ENCODE assay signal across 11 cellular contexts in the genomic region with DNA sequence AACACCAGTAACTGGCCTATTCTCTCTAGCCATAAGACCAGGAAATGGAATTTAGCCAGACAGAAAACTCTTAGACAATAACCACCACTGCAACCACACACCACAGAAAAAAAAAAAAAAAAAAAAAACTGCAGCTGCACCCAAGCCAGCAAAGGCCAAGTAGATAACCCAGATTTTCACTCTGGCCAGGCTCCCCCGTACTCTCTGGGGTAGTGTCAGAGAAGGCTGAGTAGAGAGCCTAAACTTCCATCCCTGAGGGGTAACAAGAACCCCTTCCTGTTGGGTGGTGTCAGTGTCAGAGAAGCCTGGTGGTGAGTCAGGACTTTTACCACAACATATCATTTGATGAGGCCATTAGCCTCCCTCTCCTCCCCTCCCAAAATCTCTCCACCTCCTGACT. TPM values are rescaled to one million over a fixed set of nuclear protein-coding genes. Genes with fewer than 3 reads are reported as not detected.
DNase-seq lines count a peak whose midpoint lies in the region; ATAC-seq and TF ChIP-seq lines count a peak whose summit lies in the region.
"Had no signal": no experiment of that assay in that cellular context is flagged by ENCODE, and none has a peak within 500 bp of the region (broad histone marks: within the 10 kb centered on the region; RNA-seq: fewer than 3 reads in every experiment).

No MANE protein-coding gene starts in this region.

- no peak for TF ChIP-seq CTCF in H9 (conservative IDR thresholded peaks at IDR 0.05)

- no peak overlapping the region for H4K91ac ChIP-seq in H9 (ENCODE audit: insufficient read length, low read depth, low read length)

- peak overlapping the region; percentile 13 to 15 for H3K4me3 Mint-ChIP-seq in effector memory CD8-positive, alpha-beta T cell
- no peak overlapping the region for H3K4me3 Mint-ChIP-seq in H9

- H3K9me3 ChIP-seq in H9 (ENCODE audit: control insufficient read depth, low read depth, low read length), result peaks cover 40% of the 10 kb centered on the region
- H3K9me3 ChIP-seq: gastroesophageal sphincter had no signal

- no peak overlapping the region for H2AFZ ChIP-seq in H9 (ENCODE audit: low read length)

- H3K4me2 ChIP-seq in H9 (ENCODE audit: insufficient read depth, insufficient read length, low read length), result no peak overlapping the region

- no peak overlapping the region for H2BK5ac ChIP-seq in H9 (ENCODE audit: insufficient read length, low read length)

- H3K36me3 Mint-ChIP-seq in effector memory CD8-positive, alpha-beta T cell (ENCODE audit: insufficient read depth), result peaks cover 12% of the 10 kb centered on the region
- peaks cover 0 to 2% (median 0%) of the 10 kb centered on the region in 3 experiments; a peak in 1 of 7 replicates for H3K36me3 Mint-ChIP-seq in H9 (ENCODE audit: insufficient read depth in 1 of 3, low read depth in 3 of 3)

- no peaks in the 10 kb centered on the region for H3K79me2 ChIP-seq in H9 (ENCODE audit: insufficient read depth, low read length)

- H2BK12ac ChIP-seq in H9 (ENCODE audit: insufficient read length, low read depth, low read length), result no peak overlapping the region

- H3K4me1 Mint-ChIP-seq in effector memory CD8-positive, alpha-beta T cell (ENCODE audit: low read depth in 2 of 2), result peaks cover 17 to 19% of the 10 kb centered on the region in 2 donors
- H3K4me1 Mint-ChIP-seq in H9, result peaks cover 8 to 16% of the 10 kb centered on the region in 2 experiments

- H2BK120ac ChIP-seq in H9 (ENCODE audit: low read depth, low read length, poor library complexity, severe bottlenecking), result no peak overlapping the region

- no peaks in the 10 kb centered on the region for H3K27me3 Mint-ChIP-seq in effector memory CD8-positive, alpha-beta T cell
- peaks cover 15% of the 10 kb centered on the region for H3K27me3 Mint-ChIP-seq in H9 (ENCODE audit: low read depth)

- H3K27ac Mint-ChIP-seq in effector memory CD8-positive, alpha-beta T cell, result peak overlapping the region in 1 of 2 donors; percentile 82
- H3K27ac Mint-ChIP-seq in H9, result no peak overlapping the region

- ATAC-seq in GM19351 (IDR thresholded peaks at IDR 0.05; ENCODE audit: unreplicated experiment) (peak; percentile 29), GM18868 (IDR thresholded peaks at IDR 0.05; ENCODE audit: unreplicated experiment) (no peak)
- ATAC-seq in effector memory CD8-positive, alpha-beta T cell (replicated peaks), result peak; percentile 49
- ATAC-seq: gastroesophageal sphincter had no signal

- H3K56ac ChIP-seq in H9 (ENCODE audit: insufficient read length, low read depth, low read length), result no peak overlapping the region

- no peaks in the 10 kb centered on the region for H3K9me3 Mint-ChIP-seq in effector memory CD8-positive, alpha-beta T cell
- H3K9me3 Mint-ChIP-seq in H9, result peaks cover 77 to 80% of the 10 kb centered on the region in 2 experiments

- peak; percentile 23 for DNase-seq in AG20443 (ENCODE audit: low spot score)
- DNase-seq in NCI-H226, result peak; percentile 24
- DNase-seq in effector memory CD8-positive, alpha-beta T cell, result peak in 1 of 3 experiments; percentile 7
- DNase-seq in NOMO-1 treated with DMSO at 0.1 percent for 48 hours (lab: John Stamatoyannopoulos, UW; ENCODE audit: unreplicated experiment), result no peak
- no peak for DNase-seq in NAMALWA (ENCODE audit: low spot score)
- no peak for DNase-seq in H9
- DNase-seq: dorsolateral prefrontal cortex, NCI-H446 had no signal

- H3K79me1 ChIP-seq in H9 (ENCODE audit: insufficient read depth, low read depth, low read length, poor library complexity, severe bottlenecking), result no peaks in the 10 kb centered on the region

- H3K27me3 ChIP-seq in H9 (ENCODE audit: insufficient read depth, low read length), result no peaks in the 10 kb centered on the region

- WGBS in H9 (ENCODE audit: extremely low coverage, insufficient read length, low lambda C conversion rate), result no CpG with 5 or more reads among the region's 1 CpG

- no peak overlapping the region for H3K18ac ChIP-seq in H9 (ENCODE audit: insufficient read length, low read depth, low read length)

- no peak overlapping the region for H4K5ac ChIP-seq in H9 (ENCODE audit: insufficient read length, low read depth, low read length)

- H3K14ac ChIP-seq in H9 (ENCODE audit: insufficient read depth, low read length), result no peak overlapping the region

- no peak overlapping the region for H2BK20ac ChIP-seq in H9 (ENCODE audit: low read depth, low read length, poor library complexity, severe bottlenecking)

- no peak overlapping the region for H3K4ac ChIP-seq in H9 (ENCODE audit: low read depth, low read length)

- no peak overlapping the region for H2BK15ac ChIP-seq in H9 (ENCODE audit: low read depth, low read length)

- H2AK5ac ChIP-seq in H9 (ENCODE audit: insufficient read length, low read length), result no peak overlapping the region

- no peak overlapping the region for H3T11ph ChIP-seq in H9 (ENCODE audit: low read length)

- no peak overlapping the region for H3K9ac ChIP-seq in H9 (ENCODE audit: extremely low read depth, insufficient read length, low read length)

- no peaks in the 10 kb centered on the region for H4K20me1 ChIP-seq in H9 (ENCODE audit: control insufficient read depth, insufficient read depth, insufficient read length)

- no peaks in the 10 kb centered on the region for H3K4me1 ChIP-seq in H9 (ENCODE audit: insufficient read depth, low read length)

- no peak overlapping the region for H4K8ac ChIP-seq in H9 (replicated peaks; ENCODE audit: insufficient read length, low read depth, low read length)

- H3K23ac ChIP-seq in H9 (ENCODE audit: insufficient read length, low read depth, low read length), result no peak overlapping the region

- peaks cover 8% of the 10 kb centered on the region for H3K23me2 ChIP-seq in H9 (ENCODE audit: insufficient read length, low read depth, low read length, poor library complexity, severe bottlenecking)

- H3K27ac ChIP-seq in H9 (ENCODE audit: insufficient read length, low read depth, low read length), result no peak overlapping the region
- H3K27ac ChIP-seq: dorsolateral prefrontal cortex, gastroesophageal sphincter had no signal

RNA-seq across cellular contexts. Expression of a gene that starts 5.6 kb away (rescaled TPM):
- 71.2 and 71.6 TPM in 2 replicates for total RNA-seq in H9 (2021)

RNA-seq across cellular contexts. Expression of a gene that starts 15.9 kb away (rescaled TPM):
- total RNA-seq in H9 (2021), result 13.9 and 14.1 TPM in 2 replicates

Comparison
In these comparisons a context has a peak if more than half of its experiments do, and no peak if none do; other contexts are left out.
1. DNase-seq: peak in AG20443 (single experiment) and NCI-H226 (single experiment); none in NOMO-1 treated with DMSO at 0.1 percent for 48 hours (single experiment), NAMALWA (single experiment) and H9 (single experiment).
2. H3K4me3 Mint-ChIP-seq: peak in effector memory CD8-positive, alpha-beta T cell (2 of 2); none in H9 (0 of 2).